Comparison of ENCODE assay signal across 1 cellular context in genomic region chr10:130146042-130146441, GRCh38.
TF ChIP-seq lines count a peak whose summit lies in the region.

No MANE protein-coding gene starts in this region.

TF ChIP-seq in WTC11, 78 proteins besides CTCF, POLR2A, EP300 and RAD21 (continued from another document):
- TF ChIP-seq STAT6 (CRISPR knock-in tag; conservative IDR thresholded peaks at IDR 0.05; ENCODE audit: low read depth) (no peak), ZNF263 (CRISPR knock-in tag; IDR thresholded peaks at IDR 0.05; ENCODE audit: low read depth) (no peak), ZNF232 (CRISPR knock-in tag; IDR thresholded peaks at IDR 0.05) (no peak), NFATC4 (CRISPR knock-in tag; IDR thresholded peaks at IDR 0.05) (no peak), TP53 (CRISPR knock-in tag; IDR thresholded peaks at IDR 0.05) (no peak)
